In genomic region chr11:47403571-47403970, GRCh38 we compare ENCODE assay signal across 38 cellular contexts. TPM values are rescaled to one million over a fixed set of nuclear protein-coding genes. Genes with fewer than 3 reads are reported as not detected.
DNase-seq lines count a peak whose midpoint lies in the region; ATAC-seq, FAIRE-seq and TF ChIP-seq lines count a peak whose summit lies in the region.
"Had no signal": no experiment of that assay in that cellular context is flagged by ENCODE, and none has a peak within 500 bp of the region (broad histone marks: within the 10 kb centered on the region; RNA-seq: fewer than 3 reads in every experiment).

No MANE protein-coding gene starts in this region.

- H3K9me3 ChIP-seq in OCI-LY1 (ENCODE audit: low read length) (no peaks in the 10 kb centered on the region), neuronal stem cell (replicated peaks in 1 of 2; ENCODE audit: control insufficient read depth in 2 of 2, insufficient read depth in 1 of 2, low read depth in 1 of 2, low read length in 2 of 2) (no peaks in the 10 kb centered on the region), suprapubic skin (no peaks in the 10 kb centered on the region)
- H3K9me3 ChIP-seq: body of pancreas, gastrocnemius medialis, testis had no signal

- H2BK5ac ChIP-seq in neuronal stem cell (ENCODE audit: low read length): no peak overlapping the region

- H2AFZ ChIP-seq in GM23338 (peak overlapping the region; percentile 78), OCI-LY1 (ENCODE audit: low read length) (no peak overlapping the region), neuronal stem cell (ENCODE audit: low read length) (peak overlapping the region; percentile 34)
- H2AFZ ChIP-seq: parathyroid adenoma had no signal

- no peak overlapping the region for H3K27ac ChIP-seq in GM23338 (ENCODE audit: low read depth)
- peak overlapping the region; percentile 77 for H3K27ac ChIP-seq in OCI-LY1 (ENCODE audit: low read depth, low read length, poor library complexity, severe bottlenecking)
- H3K27ac ChIP-seq in neuronal stem cell (replicated peaks; ENCODE audit: low read length): no peak overlapping the region
- no peak overlapping the region for H3K27ac ChIP-seq in suprapubic skin
- H3K27ac ChIP-seq: body of pancreas, C4-2B, dorsolateral prefrontal cortex, gastrocnemius medialis, parathyroid adenoma, testis had no signal

- no peak overlapping the region for H4K8ac ChIP-seq in neuronal stem cell (ENCODE audit: low read depth, low read length)

- H4K91ac ChIP-seq in neuronal stem cell (ENCODE audit: low read depth, low read length, poor library complexity): no peak overlapping the region

- H3K4me2 ChIP-seq in GM23338 (no peak overlapping the region), OCI-LY1 (ENCODE audit: low read length) (no peak overlapping the region), neuronal stem cell (ENCODE audit: insufficient read depth, low read length, poor library complexity, severe bottlenecking) (no peak overlapping the region)

- H3K4me3 ChIP-seq in GM23338 (no peak overlapping the region), OCI-LY1 (ENCODE audit: low read depth, low read length, poor library complexity, severe bottlenecking) (no peak overlapping the region), neuronal stem cell (ENCODE audit: low read length in 2 of 2) (no peak overlapping the region), suprapubic skin (no peak overlapping the region)
- H3K4me3 ChIP-seq: body of pancreas, dorsolateral prefrontal cortex, gastrocnemius medialis, skin epidermis, testis had no signal

- no peak overlapping the region for H3K4ac ChIP-seq in neuronal stem cell (ENCODE audit: low read length)

- no peak overlapping the region for H3K27ac Mint-ChIP-seq in GM23338
- peak overlapping the region; percentile 32 for H3K27ac Mint-ChIP-seq in activated B cell treated with CpG ODN at 0.5 μM for 24 hours
- H3K27ac Mint-ChIP-seq in activated CD4-positive, alpha-beta memory T cell treated with anti-CD3 and anti-CD28 coated beads, Interleukin-2, amount 10 ng/mL, durations not matched to agents 7 days and 5 days: no peak overlapping the region
- H3K27ac Mint-ChIP-seq: activated CD8-positive, alpha-beta T cell treated with anti-CD3 and anti-CD28 coated beads for 36 hours had no signal

- WGBS in neuronal stem cell (ENCODE audit: extremely low coverage in 2 of 2, insufficient read length in 2 of 2, insufficient replicate concordance in 1 of 2), 2 donors: no CpG with 5 or more reads among the region's 3 CpGs
- 83% methylated on average over 3 of the region's 3 CpGs for WGBS in suprapubic skin

- H2BK12ac ChIP-seq in neuronal stem cell (ENCODE audit: low read length): no peak overlapping the region

- H3F3A ChIP-seq in GM23338 (replicated peaks; ENCODE audit: low read depth) (peaks cover 29% of the 10 kb centered on the region), OCI-LY1 (ENCODE audit: insufficient read depth, low read length) (0 out of 2 replicates have a peak, but pooled peaks cover 7% of the 10 kb centered on the region)

- H3K27me3 ChIP-seq in GM23338 (ENCODE audit: insufficient read depth) (no peaks in the 10 kb centered on the region), OCI-LY1 (ENCODE audit: insufficient read depth, low read length) (no peaks in the 10 kb centered on the region), neuronal stem cell (ENCODE audit: control insufficient read depth in 3 of 3, insufficient read depth in 3 of 3, low read depth in 1 of 3, low read length in 3 of 3) (no peaks in the 10 kb centered on the region), suprapubic skin (no peaks in the 10 kb centered on the region)
- H3K27me3 ChIP-seq: body of pancreas, dorsolateral prefrontal cortex, gastrocnemius medialis, testis had no signal

- H3K9me2 ChIP-seq in GM23338 (ENCODE audit: insufficient read depth): no peaks in the 10 kb centered on the region
- H3K9me2 ChIP-seq in OCI-LY1 (ENCODE audit: low read depth, low read length): no peaks in the 10 kb centered on the region

- no peak for FAIRE-seq in HTR-8/SVneo (lab: Jason Lieb, UNC)
- FAIRE-seq: TTC549 had no signal

- H3K36me3 Mint-ChIP-seq in GM23338 (ENCODE audit: low read depth): no peaks in the 10 kb centered on the region
- peaks cover 2% of the 10 kb centered on the region for H3K36me3 Mint-ChIP-seq in activated B cell treated with CpG ODN at 0.5 μM for 24 hours (ENCODE audit: low read depth)
- H3K36me3 Mint-ChIP-seq in activated CD4-positive, alpha-beta memory T cell treated with anti-CD3 and anti-CD28 coated beads, Interleukin-2, amount 10 ng/mL, durations not matched to agents 7 days and 5 days (ENCODE audit: low read depth): no peaks in the 10 kb centered on the region
- H3K36me3 Mint-ChIP-seq: natural killer cell treated with Interleukin-12 subunit alpha and Interleukin-12 subunit beta and Interleukin-15 and Interleukin-18, amount 100 ng/mL, for 72 hours; T-cell had no signal

- H3K18ac ChIP-seq in neuronal stem cell (ENCODE audit: low read length): peak overlapping the region; percentile 65

- no peak overlapping the region for H3K23ac ChIP-seq in neuronal stem cell (ENCODE audit: low read depth, low read length, poor library complexity)

- H3K79me1 ChIP-seq in neuronal stem cell (ENCODE audit: low read depth, low read length): no peaks in the 10 kb centered on the region

- no peak overlapping the region for H3K14ac ChIP-seq in neuronal stem cell (ENCODE audit: low read length)

- no peaks in the 10 kb centered on the region for H3K36me3 ChIP-seq in GM23338 (ENCODE audit: insufficient read depth)
- no peaks in the 10 kb centered on the region for H3K36me3 ChIP-seq in OCI-LY1 (ENCODE audit: insufficient read depth, low read length)
- H3K36me3 ChIP-seq in neuronal stem cell (replicated peaks in 1 of 2; ENCODE audit: control insufficient read depth in 2 of 2, insufficient read depth in 2 of 2, low read length in 2 of 2): no peaks in the 10 kb centered on the region
- no peaks in the 10 kb centered on the region for H3K36me3 ChIP-seq in suprapubic skin
- H3K36me3 ChIP-seq: gastrocnemius medialis had no signal

- peaks cover 35% of the 10 kb centered on the region for H3K4me1 Mint-ChIP-seq in GM23338
- peaks cover 41% of the 10 kb centered on the region for H3K4me1 Mint-ChIP-seq in activated B cell treated with CpG ODN at 0.5 μM for 24 hours
- peaks cover 25% of the 10 kb centered on the region for H3K4me1 Mint-ChIP-seq in activated CD4-positive, alpha-beta memory T cell treated with anti-CD3 and anti-CD28 coated beads, Interleukin-2, amount 10 ng/mL, durations not matched to agents 7 days and 5 days

- H2BK15ac ChIP-seq in neuronal stem cell (ENCODE audit: low read length): no peak overlapping the region

- H3K9ac ChIP-seq in OCI-LY1 (ENCODE audit: low read length) (no peak overlapping the region; the same call in 1 of the 2 replicates), neuronal stem cell (ENCODE audit: low read depth, low read length, poor library complexity) (no peak overlapping the region)
- H3K9ac ChIP-seq: parathyroid adenoma had no signal

- H3K9me3 Mint-ChIP-seq in GM23338 (no peaks in the 10 kb centered on the region), activated B cell treated with CpG ODN at 0.5 μM for 24 hours (no peaks in the 10 kb centered on the region)
- no peaks in the 10 kb centered on the region for H3K9me3 Mint-ChIP-seq in activated CD4-positive, alpha-beta memory T cell treated with anti-CD3 and anti-CD28 coated beads, Interleukin-2, amount 10 ng/mL, durations not matched to agents 7 days and 5 days
- H3K9me3 Mint-ChIP-seq: activated CD8-positive, alpha-beta T cell treated with anti-CD3 and anti-CD28 coated beads for 36 hours; activated T-helper 17 cell treated with anti-CD3 and anti-CD28 coated beads, Interleukin-2, amount 50 U/mL, for 72 hours; natural killer cell treated with Interleukin-12 subunit alpha and Interleukin-12 subunit beta and Interleukin-15 and Interleukin-18, amount 100 ng/mL, for 72 hours; T-cell had no signal

- H3K79me2 ChIP-seq in GM23338 (replicated peaks; ENCODE audit: insufficient read depth): no peaks in the 10 kb centered on the region
- H3K79me2 ChIP-seq in OCI-LY1 (ENCODE audit: insufficient read depth, low read length): no peaks in the 10 kb centered on the region
- H3K79me2 ChIP-seq: parathyroid adenoma had no signal

- POLR2A ChIA-PET in activated B cell treated with CpG ODN at 0.5 μM for 24 hours (lab: Charles Lee): interaction anchor here (1.3 to 7.6 kb wide), 3 partner anchors 12 to 189 kb away, joined by 4 to 106 read pairs (median 34); partner anchors contain the start of genes DDB2 and SPI1
- POLR2A ChIA-PET in activated CD4-positive, alpha-beta memory T cell treated with anti-CD3 and anti-CD28 coated beads, Interleukin-2, amount 10 ng/mL, durations not matched to agents 7 days and 5 days (lab: Charles Lee): interaction anchor here (1.2 to 4.7 kb wide), 2 partner anchors 10 to 13 kb away, joined by 3 to 20 read pairs; no protein-coding TSS in a partner anchor

- CTCF ChIA-PET in activated B cell treated with CpG ODN at 0.5 μM for 24 hours (lab: Charles Lee): interaction anchor here (2.3 kb wide), 1 partner anchor 30 kb away, joined by 22 read pairs; no protein-coding TSS in a partner anchor
- CTCF ChIA-PET in activated CD4-positive, alpha-beta memory T cell treated with anti-CD3 and anti-CD28 coated beads, Interleukin-2, amount 10 ng/mL, durations not matched to agents 7 days and 5 days (lab: Charles Lee): interaction anchor here (1.5 to 9.5 kb wide), 3 partner anchors 8 to 30 kb away, joined by 3 to 63 read pairs (median 5); no protein-coding TSS in a partner anchor

- H3K4me1 ChIP-seq in GM23338 (ENCODE audit: insufficient read depth) (peaks cover 28% of the 10 kb centered on the region), OCI-LY1 (ENCODE audit: insufficient read depth, low read length, severe bottlenecking) (peaks cover 57% of the 10 kb centered on the region), neuronal stem cell (ENCODE audit: control insufficient read depth in 2 of 2, insufficient read depth in 1 of 2, low read depth in 1 of 2, low read length in 2 of 2) (peaks cover 6 to 13% of the 10 kb centered on the region in 2 donors), suprapubic skin (peaks cover 39% of the 10 kb centered on the region)

- ATAC-seq in GM23338: no peak
- ATAC-seq in activated B cell treated with CpG ODN at 0.5 μM for 24 hours (ENCODE audit: low read depth): no peak
- ATAC-seq: activated CD8-positive, alpha-beta T cell treated with anti-CD3 and anti-CD28 coated beads for 36 hours; activated T-helper 17 cell treated with anti-CD3 and anti-CD28 coated beads, Interleukin-2, amount 50 U/mL, for 72 hours; body of pancreas; gastrocnemius medialis; left cardiac atrium; natural killer cell treated with Interleukin-12 subunit alpha and Interleukin-12 subunit beta and Interleukin-15 and Interleukin-18, amount 100 ng/mL, for 72 hours; stimulated activated naive CD8-positive, alpha-beta T cell treated with anti-CD3 and anti-CD28 coated beads, Interleukin-15, Interleukin-2, amounts not matched to agents 100 U/mL and 50 U/mL, for 24 hours; T-cell had no signal

- no peak for TF ChIP-seq CTCF in GM23338 (conservative IDR thresholded peaks at IDR 0.05; ENCODE audit: low read depth in 2 of 2)
- no peak for TF ChIP-seq CTCF in OCI-LY1 (IDR thresholded peaks at IDR 0.05; ENCODE audit: low read length)
- TF ChIP-seq CTCF in activated B cell treated with CpG ODN at 0.5 μM for 24 hours (IDR thresholded peaks at IDR 0.05): no peak
- TF ChIP-seq CTCF in suprapubic skin (IDR thresholded peaks at IDR 0.05): no peak

- peaks cover 10% of the 10 kb centered on the region for H3K27me3 Mint-ChIP-seq in GM23338 (ENCODE audit: insufficient read depth, low read depth, poor library complexity)
- no peaks in the 10 kb centered on the region for H3K27me3 Mint-ChIP-seq in activated B cell treated with CpG ODN at 0.5 μM for 24 hours
- H3K27me3 Mint-ChIP-seq in activated CD4-positive, alpha-beta memory T cell treated with anti-CD3 and anti-CD28 coated beads, Interleukin-2, amount 10 ng/mL, durations not matched to agents 7 days and 5 days: no peaks in the 10 kb centered on the region
- H3K27me3 Mint-ChIP-seq: activated CD8-positive, alpha-beta T cell treated with anti-CD3 and anti-CD28 coated beads for 36 hours; activated T-helper 17 cell treated with anti-CD3 and anti-CD28 coated beads, Interleukin-2, amount 50 U/mL, for 72 hours; natural killer cell treated with Interleukin-12 subunit alpha and Interleukin-12 subunit beta and Interleukin-15 and Interleukin-18, amount 100 ng/mL, for 72 hours; T-cell had no signal

- no peak for TF ChIP-seq EP300 in suprapubic skin (IDR thresholded peaks at IDR 0.05)

- intact Hi-C loops in activated B cell treated with CpG ODN at 0.5 μM for 24 hours (cut with micrococcal nuclease): loop anchor here (10.0 kb wide), 2 partner anchors 451 to 699 kb away; partner anchors contain the start of genes ARHGAP1 and ZNF408

- DNase-seq in GM23338 (ENCODE audit: low spot score) (no peak), activated B cell treated with CpG ODN at 0.5 μM for 24 hours (no peak), neuronal stem cell (ENCODE audit: low spot score) (no peak), HTR-8/SVneo (ENCODE audit: insufficient read length, low spot score) (no peak), COLO668 (lab: John Stamatoyannopoulos, UW; ENCODE audit: unreplicated experiment) (no peak), suprapubic skin (ENCODE audit: low spot score in 2 of 2) (no peak)
- DNase-seq in activated CD4-positive, alpha-beta memory T cell treated with anti-CD3 and anti-CD28 coated beads, Interleukin-2, amount 10 ng/mL, durations not matched to agents 7 days and 5 days: no peak
- DNase-seq: activated CD8-positive, alpha-beta T cell treated with anti-CD3 and anti-CD28 coated beads for 36 hours; activated naive CD4-positive, alpha-beta T cell treated with anti-CD3 and anti-CD28 coated beads, Interleukin-2, amount 50 U/mL, for 16 hours; body of pancreas; Calu3; cerebellar nuclear complex; DMS79; dorsolateral prefrontal cortex; gastrocnemius medialis; GDM1; hypothalamus; KBM-7; left cardiac atrium; NCI-H1436; NCI-H2081 treated with DMSO at 0.1 percent for 48 hours; NCI-H2227 treated with DMSO at 0.1 percent for 48 hours; retina; stimulated activated naive CD8-positive, alpha-beta T cell treated with anti-CD3 and anti-CD28 coated beads, Interleukin-15, Interleukin-2, amounts not matched to agents 100 U/mL and 50 U/mL, for 24 hours; T-cell; testis had no signal

- H4K20me1 ChIP-seq in GM23338 (replicated peaks; ENCODE audit: insufficient read depth): no peaks in the 10 kb centered on the region
- H4K20me1 ChIP-seq in OCI-LY1 (ENCODE audit: insufficient read depth, low read length): no peaks in the 10 kb centered on the region

- no peak overlapping the region for H2BK120ac ChIP-seq in neuronal stem cell (ENCODE audit: low read depth, low read length)

- H2AK5ac ChIP-seq in neuronal stem cell (ENCODE audit: low read depth, low read length): no peak overlapping the region

- H3K4me3 Mint-ChIP-seq in GM23338 (no peak overlapping the region), activated B cell treated with CpG ODN at 0.5 μM for 24 hours (no peak overlapping the region)
- no peak overlapping the region for H3K4me3 Mint-ChIP-seq in activated CD4-positive, alpha-beta memory T cell treated with anti-CD3 and anti-CD28 coated beads, Interleukin-2, amount 10 ng/mL, durations not matched to agents 7 days and 5 days
- H3K4me3 Mint-ChIP-seq: activated CD8-positive, alpha-beta T cell treated with anti-CD3 and anti-CD28 coated beads for 36 hours; activated T-helper 17 cell treated with anti-CD3 and anti-CD28 coated beads, Interleukin-2, amount 50 U/mL, for 72 hours; natural killer cell treated with Interleukin-12 subunit alpha and Interleukin-12 subunit beta and Interleukin-15 and Interleukin-18, amount 100 ng/mL, for 72 hours; T-cell had no signal

- TF ChIP-seq POLR2A in suprapubic skin (IDR thresholded peaks at IDR 0.05): no peak

RNA-seq across cellular contexts. Expression of gene SLC39A13, which starts 4.8 kb away (rescaled TPM):
- total RNA-seq in GM23338 (2014; rRNA removed; shearing (Covaris generic)): 32.7 TPM in 2 replicates
- 15.8 TPM in 2 replicates for polyA plus RNA-seq in GM23338 (2016; fragmentation: Nextera tagmentation; extraction: Ambion mirVana)
- total RNA-seq in activated B cell treated with CpG ODN at 0.5 μM for 24 hours (27.5 and 28.2 TPM in 2 replicates), suprapubic skin (10 to 100 TPM; 45.5 to 53.8 (median 52.3) TPM)
- 21.6 TPM for polyA plus RNA-seq in neuronal stem cell (2013, experiment 1 of 2)
- polyA plus RNA-seq in neuronal stem cell (2013, experiment 2 of 2): 20.9 TPM
- total RNA-seq in activated CD4-positive, alpha-beta memory T cell treated with anti-CD3 and anti-CD28 coated beads, Interleukin-2, amount 10 ng/mL, durations not matched to agents 7 days and 5 days: 10 to 100 TPM; 23.6 to 24.2 TPM

RNA-seq across cellular contexts. Expression of gene PSMC3, which starts 22.7 kb away (rescaled TPM):
- 147 and 149 TPM in 2 replicates for total RNA-seq in GM23338 (2014; rRNA removed; shearing (Covaris generic))
- 173 and 190 TPM in 2 replicates for polyA plus RNA-seq in GM23338 (2016; fragmentation: Nextera tagmentation; extraction: Ambion mirVana)
- total RNA-seq in activated B cell treated with CpG ODN at 0.5 μM for 24 hours: 101 and 126 TPM in 2 replicates
- polyA plus RNA-seq in neuronal stem cell (2013, experiment 1 of 2): 74.9 TPM
- polyA plus RNA-seq in neuronal stem cell (2013, experiment 2 of 2): 75.0 TPM
- total RNA-seq in activated CD4-positive, alpha-beta memory T cell treated with anti-CD3 and anti-CD28 coated beads, Interleukin-2, amount 10 ng/mL, durations not matched to agents 7 days and 5 days: 100 to 1,000 TPM; 111 to 112 TPM
- total RNA-seq in suprapubic skin: 100 to 1,000 TPM in 3 of 4 donors, 10 to 100 TPM in 1; 52.5 to 124 (median 103) TPM

RNA-seq across cellular contexts. Expression of gene SPI1, which starts 25.2 kb away (rescaled TPM):
- total RNA-seq in GM23338 (2014; rRNA removed; shearing (Covaris generic)): not detected in 2 replicates
- 0.19 and 0.23 TPM in 2 replicates for polyA plus RNA-seq in GM23338 (2016; fragmentation: Nextera tagmentation; extraction: Ambion mirVana)
- 63.9 and 68.8 TPM in 2 replicates for total RNA-seq in activated B cell treated with CpG ODN at 0.5 μM for 24 hours
- polyA plus RNA-seq in neuronal stem cell (2013, experiment 1 of 2): not detected
- 0.03 TPM for polyA plus RNA-seq in neuronal stem cell (2013, experiment 2 of 2)
- total RNA-seq in activated CD4-positive, alpha-beta memory T cell treated with anti-CD3 and anti-CD28 coated beads, Interleukin-2, amount 10 ng/mL, durations not matched to agents 7 days and 5 days: not detected
- total RNA-seq in suprapubic skin: 10 to 100 TPM in 2 of 4 donors, 1 to 10 TPM in 2; 4.7 to 13.4 (median 9.8) TPM
- total RNA-seq: Calu3, fibroblast of lung, HT1080, lung microvascular endothelial cell had no signal
- polyA plus RNA-seq: AG04450, fibroblast of lung had no signal

RNA-seq across cellular contexts. Expression of gene RAPSN, which starts 45.4 kb away (rescaled TPM):
- total RNA-seq in GM23338 (2014; rRNA removed; shearing (Covaris generic)): 0.17 TPM in 1 of 2 replicates, not detected in the other
- 0.23 and 0.59 TPM in 2 replicates for polyA plus RNA-seq in GM23338 (2016; fragmentation: Nextera tagmentation; extraction: Ambion mirVana)
- 1.1 and 3.5 TPM in 2 replicates for total RNA-seq in activated B cell treated with CpG ODN at 0.5 μM for 24 hours
- polyA plus RNA-seq in neuronal stem cell (2013, experiment 1 of 2): not detected
- 0.06 TPM for polyA plus RNA-seq in neuronal stem cell (2013, experiment 2 of 2)
- under 1 TPM; 0.30 to 0.65 TPM for total RNA-seq in activated CD4-positive, alpha-beta memory T cell treated with anti-CD3 and anti-CD28 coated beads, Interleukin-2, amount 10 ng/mL, durations not matched to agents 7 days and 5 days
- 1 to 10 TPM in 2 of 4 donors, under 1 TPM in 1, not detected in 1; 0.59 to 4.6 (median 1.0) TPM for total RNA-seq in suprapubic skin
- total RNA-seq: body of pancreas, HT1080, left cardiac atrium had no signal
- polyA plus RNA-seq: AG04450, fibroblast of lung had no signal

RNA-seq across cellular contexts. Expression of gene MYBPC3, which starts 51.1 kb away (rescaled TPM):
- total RNA-seq in GM23338 (2014; rRNA removed; shearing (Covaris generic)): not detected in 2 replicates
- 0.24 TPM in 1 of 2 replicates, not detected in the other for polyA plus RNA-seq in GM23338 (2016; fragmentation: Nextera tagmentation; extraction: Ambion mirVana)
- 0.46 and 0.69 TPM in 2 replicates for total RNA-seq in activated B cell treated with CpG ODN at 0.5 μM for 24 hours
- not detected for polyA plus RNA-seq in neuronal stem cell (2013, experiment 1 of 2)
- 0.01 TPM for polyA plus RNA-seq in neuronal stem cell (2013, experiment 2 of 2)
- not detected for total RNA-seq in activated CD4-positive, alpha-beta memory T cell treated with anti-CD3 and anti-CD28 coated beads, Interleukin-2, amount 10 ng/mL, durations not matched to agents 7 days and 5 days
- total RNA-seq in suprapubic skin: under 1 TPM in 2 of 4 donors, not detected in 2; 0.21 to 0.57 TPM
- total RNA-seq: activated CD8-positive, alpha-beta T cell treated with anti-CD3 and anti-CD28 coated beads for 36 hours; activated T-helper 17 cell treated with anti-CD3 and anti-CD28 coated beads, Interleukin-2, amount 50 U/mL, for 72 hours; body of pancreas; Calu3; fibroblast of lung; HT1080; lung microvascular endothelial cell; mucosa of gallbladder; natural killer cell treated with Interleukin-12 subunit alpha and Interleukin-12 subunit beta and Interleukin-15 and Interleukin-18, amount 100 ng/mL, for 72 hours; T-cell had no signal
- polyA plus RNA-seq: AG04450, fibroblast of lung had no signal
